In genomic region chr1:21904725-21905520, GRCh38 we compare ENCODE assay signal across 8 cellular contexts. TPM values are rescaled to one million over a fixed set of nuclear protein-coding genes. Genes with fewer than 3 reads are reported as not detected.
A peak's percentile ranks its signal among the peaks of the same experiment; 100 is the strongest.
DNase-seq lines count a peak whose midpoint lies in the region; ATAC-seq and TF ChIP-seq lines count a peak whose summit lies in the region.

No MANE protein-coding gene starts in this region.

- no peak overlapping the region for H3K4me3 ChIP-seq in BLaER1
- no peak overlapping the region for H3K4me3 ChIP-seq in breast epithelium
- no peak overlapping the region for H3K4me3 ChIP-seq in muscle layer of colon (ENCODE audit: low read depth in 1 of 2, low read length in 2 of 2)
- no peak overlapping the region for H3K4me3 ChIP-seq in A673 (ENCODE audit: low read depth, low read length, poor library complexity, severe bottlenecking)

- peak; percentile 10 for DNase-seq in NCI-H1092 treated with DMSO at 0.1 percent for 48 hours (lab: John Stamatoyannopoulos, UW)
- peak; percentile 63 to 93 for DNase-seq in breast epithelium (ENCODE audit: low spot score in 2 of 2)
- no peak for DNase-seq in SIG-M5 treated with dmso at 0.1 percent for 504 hours (lab: John Stamatoyannopoulos, UW; ENCODE audit: unreplicated experiment)
- DNase-seq in A673 (ENCODE audit: low spot score): no peak
- DNase-seq in NCI-H146 treated with DMSO at 0.1 percent for 48 hours (lab: John Stamatoyannopoulos, UW; ENCODE audit: unreplicated experiment): no peak

- H3K27ac ChIP-seq in BLaER1: peak overlapping the region; percentile 95
- peak overlapping the region; percentile 88 to 95 for H3K27ac ChIP-seq in breast epithelium
- H3K27ac ChIP-seq in muscle layer of colon (ENCODE audit: low read depth, low read length): peak overlapping the region; percentile 91
- H3K27ac ChIP-seq in A673 (ENCODE audit: low read depth, low read length, poor library complexity, severe bottlenecking): no peak overlapping the region

- H3K4me1 ChIP-seq in BLaER1 (peaks cover 100% of the 10 kb centered on the region), breast epithelium (peaks cover 5 to 13% of the 10 kb centered on the region in 2 donors), muscle layer of colon (ENCODE audit: insufficient read depth, low read length) (peaks cover 97% of the 10 kb centered on the region), A673 (ENCODE audit: insufficient read depth, low read length, poor library complexity, severe bottlenecking) (no peaks in the 10 kb centered on the region)

- H3K9ac ChIP-seq in BLaER1 (peak overlapping the region; percentile 47), muscle layer of colon (ENCODE audit: low read length) (peak overlapping the region; percentile 3)

- no peak for TF ChIP-seq POLR2A in breast epithelium (IDR thresholded peaks at IDR 0.05)

- H3K9me3 ChIP-seq in BLaER1 (no peaks in the 10 kb centered on the region), breast epithelium (no peaks in the 10 kb centered on the region), muscle layer of colon (ENCODE audit: low read length) (no peaks in the 10 kb centered on the region), A673 (ENCODE audit: low read depth, low read length, poor library complexity, severe bottlenecking) (no peaks in the 10 kb centered on the region)

- H3K27me3 ChIP-seq in BLaER1 (no peaks in the 10 kb centered on the region), breast epithelium (no peaks in the 10 kb centered on the region), muscle layer of colon (ENCODE audit: control insufficient read depth in 1 of 2, insufficient read depth in 2 of 2, low read length in 2 of 2) (no peaks in the 10 kb centered on the region), A673 (replicated peaks; ENCODE audit: insufficient read depth, low read depth, low read length, poor library complexity) (no peaks in the 10 kb centered on the region)

- no peaks in the 10 kb centered on the region for H4K20me1 ChIP-seq in BLaER1

- H3K4me2 ChIP-seq in BLaER1: peak overlapping the region; percentile 83

- BruUV-seq in A673 (replicated peaks; lab: Mats Ljungman, UMichigan): no TSS peak

- intact Hi-C loops in breast epithelium (cut with DNase I; ENCODE audit: low total_unique reads): no loop called here
- intact Hi-C loops in A673 (cut with micrococcal nuclease; ENCODE audit: unreplicated experiment): no loop called here

- CTCF ChIA-PET in A673 (lab: Charles Lee): no interaction called here

- POLR2A ChIA-PET in A673 (lab: Charles Lee; ENCODE audit: low non-redundant PET): no interaction called here

- no peak for ATAC-seq in GM21529 (IDR thresholded peaks at IDR 0.05; ENCODE audit: unreplicated experiment)

- TF ChIP-seq CTCF in breast epithelium (IDR thresholded peaks at IDR 0.05): no peak
- TF ChIP-seq CTCF in A673 (conservative IDR thresholded peaks at IDR 0.05; ENCODE audit: low read depth, low read length): no peak

- H3K36me3 ChIP-seq in BLaER1 (no peaks in the 10 kb centered on the region), breast epithelium (no peaks in the 10 kb centered on the region), muscle layer of colon (ENCODE audit: insufficient read depth, low read length) (peaks cover 5% of the 10 kb centered on the region), A673 (ENCODE audit: insufficient read depth, low read length, poor library complexity, severe bottlenecking) (no peaks in the 10 kb centered on the region)

RNA-seq across cellular contexts. Expression of gene HSPG2, which starts 32.2 kb away (rescaled TPM):
- 100 to 1,000 TPM in 1 of 3 donors, 10 to 100 TPM in 2; 48.3 to 219 (median 95.0) TPM for total RNA-seq in breast epithelium
- 10.4 and 19.8 TPM in 2 replicates for total RNA-seq in A673 (2021)

Comparison
In these comparisons a context has a peak if more than half of its experiments do, and no peak if none do; other contexts are left out.
1. DNase-seq: peak in NCI-H1092 treated with DMSO at 0.1 percent for 48 hours (single experiment) and breast epithelium (2 of 2); none in SIG-M5 treated with dmso at 0.1 percent for 504 hours (single experiment), A673 (single experiment) and NCI-H146 treated with DMSO at 0.1 percent for 48 hours (single experiment).